ENCODE assay signal across 9 cellular contexts in the genomic region with DNA sequence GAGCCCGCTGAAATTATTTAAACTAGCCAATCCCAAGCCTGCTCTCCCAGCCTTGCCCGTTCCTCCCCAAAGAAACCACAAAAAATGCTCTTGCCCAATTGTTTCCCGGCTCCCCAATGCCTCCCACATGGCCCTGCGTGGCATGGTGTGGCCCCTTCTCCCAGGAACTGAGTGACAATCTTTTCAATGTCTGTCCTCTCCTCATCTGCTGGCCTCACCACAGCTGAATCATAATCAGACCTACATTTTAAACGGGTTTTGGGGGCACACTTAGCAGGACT.
DNase-seq lines count a peak whose midpoint lies in the region; FAIRE-seq and TF ChIP-seq lines count a peak whose summit lies in the region.
"Had no signal": no experiment of that assay in that cellular context is flagged by ENCODE, and none has a peak within 500 bp of the region (broad histone marks: within the 10 kb centered on the region; RNA-seq: fewer than 3 reads in every experiment).

No MANE protein-coding gene starts in this region.

- H3K23ac ChIP-seq in neuronal stem cell (ENCODE audit: low read depth, low read length, poor library complexity), result no peak overlapping the region

- no peak overlapping the region for H2BK5ac ChIP-seq in neuronal stem cell (ENCODE audit: low read length)

- TF ChIP-seq POLR2A in H54 (IDR thresholded peaks at IDR 0.05; ENCODE audit: low read depth, low read length), result no peak

- no peak overlapping the region for H3K4me2 ChIP-seq in neuronal stem cell (ENCODE audit: insufficient read depth, low read length, poor library complexity, severe bottlenecking)

- peak overlapping the region; percentile 51 for H2AK5ac ChIP-seq in neuronal stem cell (ENCODE audit: low read depth, low read length)

- H3K4ac ChIP-seq in neuronal stem cell (ENCODE audit: low read length), result no peak overlapping the region

- H3K27ac ChIP-seq in HUES6 (ENCODE audit: low read depth, low read length) (no peak overlapping the region), coronary artery (peak overlapping the region; percentile 88 to 91), neuronal stem cell (replicated peaks; ENCODE audit: low read length) (no peak overlapping the region)
- H3K27ac ChIP-seq: colonic mucosa had no signal

- H2BK120ac ChIP-seq in neuronal stem cell (ENCODE audit: low read depth, low read length), result no peak overlapping the region

- H3K18ac ChIP-seq in neuronal stem cell (ENCODE audit: low read length), result peak overlapping the region; percentile 20

- no peak overlapping the region for H2BK12ac ChIP-seq in neuronal stem cell (ENCODE audit: low read length)

- H2BK15ac ChIP-seq in neuronal stem cell (ENCODE audit: low read length), result no peak overlapping the region

- H3K36me3 ChIP-seq in HUES6 (ENCODE audit: control insufficient read depth, insufficient read depth, low read length) (peaks cover 9% of the 10 kb centered on the region; the same call in 1 of the 2 replicates), neuronal stem cell (replicated peaks in 1 of 2; ENCODE audit: control insufficient read depth in 2 of 2, insufficient read depth in 2 of 2, low read length in 2 of 2) (peaks cover 13 to 59% of the 10 kb centered on the region in 2 donors)
- H3K36me3 ChIP-seq: colonic mucosa had no signal

- H3K14ac ChIP-seq in neuronal stem cell (ENCODE audit: low read length), result no peak overlapping the region

- no peak for TF ChIP-seq CTCF in coronary artery (IDR thresholded peaks at IDR 0.05)

- no CpG with 5 or more reads among the region's 5 CpGs for WGBS in neuronal stem cell (ENCODE audit: extremely low coverage in 2 of 2, insufficient read length in 2 of 2, insufficient replicate concordance in 1 of 2), 2 donors

- peak; percentile 56 for DNase-seq in AG20443 (ENCODE audit: low spot score)
- DNase-seq in coronary artery (ENCODE audit: low spot score), result no peak
- DNase-seq in neuronal stem cell (ENCODE audit: low spot score), result no peak
- no peak for DNase-seq in DMS 273 (lab: John Stamatoyannopoulos, UW; ENCODE audit: unreplicated experiment)
- DNase-seq in OCI-M1 (lab: John Stamatoyannopoulos, UW), result no peak
- DNase-seq in H54 (ENCODE audit: insufficient read length, low spot score), result no peak
- DNase-seq in stimulated activated CD4-positive, alpha-beta T cell treated with anti-CD3 and anti-CD28 coated beads, Interleukin-12 subunit alpha, Interleukin-12 subunit beta, amount 100 ng/mL, for 4 hours, result no peak

- FAIRE-seq in H54 (lab: Jason Lieb, UNC), result no peak

- no peak overlapping the region for H3K4me3 ChIP-seq in HUES6 (ENCODE audit: low read depth, low read length)
- H3K4me3 ChIP-seq in coronary artery, result peak overlapping the region; percentile 24
- H3K4me3 ChIP-seq in neuronal stem cell (ENCODE audit: low read length in 2 of 2), result no peak overlapping the region
- H3K4me3 ChIP-seq: colonic mucosa had no signal

- H3K9ac ChIP-seq in HUES6 (ENCODE audit: low read length) (peak overlapping the region; percentile 5), neuronal stem cell (ENCODE audit: low read depth, low read length, poor library complexity) (no peak overlapping the region)

- H3K79me1 ChIP-seq in neuronal stem cell (ENCODE audit: low read depth, low read length), result no peaks in the 10 kb centered on the region

- H3K27me3 ChIP-seq in HUES6 (ENCODE audit: control insufficient read depth, insufficient read depth, low read length), result no peaks in the 10 kb centered on the region
- no peaks in the 10 kb centered on the region for H3K27me3 ChIP-seq in neuronal stem cell (ENCODE audit: control insufficient read depth in 3 of 3, insufficient read depth in 3 of 3, low read depth in 1 of 3, low read length in 3 of 3)
- H3K27me3 ChIP-seq: colonic mucosa had no signal

- H3K9me3 ChIP-seq in HUES6 (ENCODE audit: control insufficient read depth, insufficient read depth, low read depth, low read length), result no peaks in the 10 kb centered on the region
- H3K9me3 ChIP-seq in neuronal stem cell (replicated peaks in 1 of 2; ENCODE audit: control insufficient read depth in 2 of 2, insufficient read depth in 1 of 2, low read depth in 1 of 2, low read length in 2 of 2), result no peaks in the 10 kb centered on the region
- H3K9me3 ChIP-seq: colonic mucosa had no signal

- H4K8ac ChIP-seq in neuronal stem cell (ENCODE audit: low read depth, low read length), result no peak overlapping the region

- no peak overlapping the region for H4K91ac ChIP-seq in neuronal stem cell (ENCODE audit: low read depth, low read length, poor library complexity)

- no peak overlapping the region for H2AFZ ChIP-seq in neuronal stem cell (ENCODE audit: low read length)

- H3K4me1 ChIP-seq in HUES6 (ENCODE audit: control insufficient read depth, insufficient read depth, low read length) (peaks cover 8% of the 10 kb centered on the region; the same call in 1 of the 2 replicates), neuronal stem cell (ENCODE audit: control insufficient read depth in 2 of 2, insufficient read depth in 1 of 2, low read depth in 1 of 2, low read length in 2 of 2) (peaks cover 5 to 27% of the 10 kb centered on the region in 2 donors)
- H3K4me1 ChIP-seq: colonic mucosa had no signal

Comparison
In these comparisons a context has a peak if more than half of its experiments do, and no peak if none do; other contexts are left out.
1. H3K27ac ChIP-seq: peak in coronary artery (2 of 2); none in HUES6 (single experiment) and neuronal stem cell (single experiment).